Comparison of ENCODE assay signal across 12 cellular contexts in genomic region chr22:28395920-28396447, GRCh38.
A peak's percentile ranks its signal among the peaks of the same experiment; 100 is the strongest.
DNase-seq lines count a peak whose midpoint lies in the region; ATAC-seq, FAIRE-seq and TF ChIP-seq lines count a peak whose summit lies in the region.
"Had no signal": no experiment of that assay in that cellular context is flagged by ENCODE, and none has a peak within 500 bp of the region (broad histone marks: within the 10 kb centered on the region; RNA-seq: fewer than 3 reads in every experiment).

No MANE protein-coding gene starts in this region.

- H3K27me3 Mint-ChIP-seq in MCF 10A (ENCODE audit: insufficient read depth, unreplicated experiment): peaks cover 65% of the 10 kb centered on the region
- H3K27me3 Mint-ChIP-seq: progenitor cell of endocrine pancreas had no signal

- H3K4me3 Mint-ChIP-seq in MCF 10A (ENCODE audit: unreplicated experiment): no peak overlapping the region

- H3K9ac ChIP-seq in DND-41 (ENCODE audit: low read depth, low read length): no peak overlapping the region
- no peak overlapping the region for H3K9ac ChIP-seq in K562 (ENCODE audit: insufficient read depth in 1 of 2, low read depth in 2 of 2, low read length in 2 of 2)
- peak overlapping the region; percentile 56 for H3K9ac ChIP-seq in mesenchymal stem cell (ENCODE audit: low read length)

- DNase-seq in DND-41 (no peak), LHCN-M2 (ENCODE audit: low read depth) (peak; percentile 35), K562 (ENCODE audit: extremely low read depth in 1 of 4, low spot score in 3 of 4) (peak in 2 of 4 experiments; percentile 11 to 24), mesenchymal stem cell (peak; percentile 45), MCF 10A (ENCODE audit: unreplicated experiment) (no peak), SK-N-DZ (ENCODE audit: low spot score) (no peak), HT-29 (ENCODE audit: low spot score) (no peak)
- DNase-seq: effector CD8-positive, alpha-beta T cell; GF-D8; kidney had no signal

- TF ChIP-seq CTCF in DND-41 (IDR thresholded peaks at IDR 0.05; ENCODE audit: borderline replicate concordance, extremely low read depth, low read length, poor library complexity, severe bottlenecking) (no peak), K562 (IDR thresholded peaks at IDR 0.05 in 2 of 3, conservative IDR thresholded peaks at IDR 0.05 in 1 of 3; ENCODE audit: insufficient read depth in 2 of 3, low read depth in 1 of 3, low read length in 3 of 3) (no peak), MCF 10A (IDR thresholded peaks at IDR 0.05; ENCODE audit: unreplicated experiment) (no peak)

- H3K4ac ChIP-seq in mesenchymal stem cell (ENCODE audit: low read depth in 1 of 2, low read length in 2 of 2): no peak overlapping the region

- H3K4me2 ChIP-seq in DND-41 (ENCODE audit: insufficient read depth, low read length) (no peak overlapping the region), K562 (ENCODE audit: insufficient read depth, low read length) (no peak overlapping the region), mesenchymal stem cell (ENCODE audit: low read length, poor library complexity, severe bottlenecking) (no peak overlapping the region)

- H3K18ac ChIP-seq in mesenchymal stem cell (ENCODE audit: low read depth in 1 of 2, low read length in 2 of 2): no peak overlapping the region

- H4K91ac ChIP-seq in mesenchymal stem cell (ENCODE audit: low read length): no peak overlapping the region

- no peak overlapping the region for H3K14ac ChIP-seq in mesenchymal stem cell (ENCODE audit: low read length in 2 of 2)

- POLR2A ChIA-PET in K562 (lab: Yijun Ruan, JAX) (no interaction called here), MCF 10A (lab: Yijun Ruan, JAX) (no interaction called here)

- no peak overlapping the region for H3K27ac Mint-ChIP-seq in MCF 10A (ENCODE audit: low read depth, unreplicated experiment)
- H3K27ac Mint-ChIP-seq: progenitor cell of endocrine pancreas had no signal

- intact Hi-C loops in K562 (cut with micrococcal nuclease) (no loop called here), MCF 10A (cut with micrococcal nuclease) (no loop called here)

- peaks cover 81% of the 10 kb centered on the region for H3K79me2 ChIP-seq in DND-41 (ENCODE audit: insufficient read depth, low read length)
- no peaks in the 10 kb centered on the region for H3K79me2 ChIP-seq in K562 (ENCODE audit: control insufficient read depth, insufficient read depth, low read length)

- H3K9me1 ChIP-seq in K562 (ENCODE audit: control insufficient read depth, insufficient read depth, low read length): no peaks in the 10 kb centered on the region

- H3K4me1 Mint-ChIP-seq in MCF 10A (ENCODE audit: insufficient read depth, unreplicated experiment): no peaks in the 10 kb centered on the region

- H3K9me3 ChIP-seq in DND-41 (ENCODE audit: insufficient read depth, low read length, severe bottlenecking): peaks cover 10% of the 10 kb centered on the region
- no peaks in the 10 kb centered on the region for H3K9me3 ChIP-seq in K562 (replicated peaks; ENCODE audit: control insufficient read depth, insufficient read depth, low read depth, low read length)
- H3K9me3 ChIP-seq in mesenchymal stem cell (ENCODE audit: control insufficient read depth, low read length): no peaks in the 10 kb centered on the region

- no peaks in the 10 kb centered on the region for H3K36me3 Mint-ChIP-seq in MCF 10A (ENCODE audit: insufficient read depth, unreplicated experiment)

- H3K4me3 ChIP-seq in DND-41 (ENCODE audit: low read depth in 1 of 2, low read length in 2 of 2) (no peak overlapping the region), K562 (no peak overlapping the region), mesenchymal stem cell (ENCODE audit: insufficient read depth in 1 of 2, low read depth in 1 of 2, low read length in 2 of 2) (peak overlapping the region in 1 of 2 experiments; percentile 34)

- H4K20me1 ChIP-seq in DND-41 (ENCODE audit: insufficient read depth, low read length): peaks cover 12% of the 10 kb centered on the region; the same call in 1 of the 2 replicates
- H4K20me1 ChIP-seq in K562 (replicated peaks; ENCODE audit: control insufficient read depth, insufficient read depth, low read length): no peaks in the 10 kb centered on the region

- H2AFZ ChIP-seq in DND-41 (ENCODE audit: low read depth, low read length) (no peak overlapping the region), K562 (ENCODE audit: low read depth, low read length) (no peak overlapping the region), mesenchymal stem cell (ENCODE audit: low read depth, low read length) (no peak overlapping the region)

- H4K8ac ChIP-seq in mesenchymal stem cell (ENCODE audit: low read length): no peak overlapping the region

- H3K4me1 ChIP-seq in DND-41 (ENCODE audit: insufficient read depth, low read length) (peaks cover 11% of the 10 kb centered on the region), K562 (replicated peaks in 1 of 2; ENCODE audit: control insufficient read depth in 2 of 2, insufficient read depth in 2 of 2, low read length in 2 of 2) (no peaks in the 10 kb centered on the region; a peak in 1 of 5 replicates), mesenchymal stem cell (ENCODE audit: control insufficient read depth, insufficient read depth, low read depth, low read length) (peaks cover 2% of the 10 kb centered on the region)

- H3K27me3 ChIP-seq in DND-41 (ENCODE audit: insufficient read depth, low read length, poor library complexity) (no peaks in the 10 kb centered on the region), K562 (ENCODE audit: control insufficient read depth in 2 of 2, insufficient read depth in 2 of 2, low read length in 2 of 2) (no peaks in the 10 kb centered on the region), mesenchymal stem cell (ENCODE audit: control insufficient read depth in 1 of 2, insufficient read depth in 1 of 2, low read length in 2 of 2) (no peaks in the 10 kb centered on the region)

- no peak overlapping the region for H2BK12ac ChIP-seq in mesenchymal stem cell (ENCODE audit: low read length in 2 of 2)

- no peak for FAIRE-seq in K562 (lab: Jason Lieb, UNC)
- FAIRE-seq: kidney had no signal

- 0 out of 3 replicates have a peak, but pooled peaks have one; percentile 24 for ATAC-seq in DND-41 (ENCODE audit: insufficient read depth, low read depth)
- no peak for ATAC-seq in K562
- no peak for ATAC-seq in HG03045 (IDR thresholded peaks at IDR 0.05; ENCODE audit: unreplicated experiment)

- no peak overlapping the region for H3K23ac ChIP-seq in mesenchymal stem cell (ENCODE audit: low read length in 2 of 2)

- TF ChIP-seq EP300 in K562 (IDR thresholded peaks at IDR 0.05; ENCODE audit: low read length): peak; percentile 61; the same call in 1 of the 2 replicates

- in situ Hi-C loops in K562 (cut with MboI): no loop called here

- TF ChIP-seq POLR2A in K562 (conservative IDR thresholded peaks at IDR 0.05): no peak

- CTCF ChIA-PET in K562 (lab: Yijun Ruan, JAX; ENCODE audit: low intra/inter-chr PET ratio) (no interaction called here), MCF 10A (lab: Yijun Ruan, JAX) (no interaction called here)

- peaks cover 9% of the 10 kb centered on the region for H3K79me1 ChIP-seq in mesenchymal stem cell (replicated peaks; ENCODE audit: low read length, poor library complexity, severe bottlenecking)

- H2AK5ac ChIP-seq in mesenchymal stem cell (ENCODE audit: low read length, severe bottlenecking): peak overlapping the region; percentile 20

- no peak for TF ChIP-seq RAD21 in K562 (CRISPR knock-in tag; conservative IDR thresholded peaks at IDR 0.05 in 1 of 2, IDR thresholded peaks at IDR 0.05 in 1 of 2)

- H3K27ac ChIP-seq in DND-41 (ENCODE audit: low read length) (0 out of 2 replicates have a peak overlapping the region, but pooled peaks have one; percentile 4), K562 (ENCODE audit: extremely low read depth, low read depth, low read length) (no peak overlapping the region), mesenchymal stem cell (ENCODE audit: low read length, poor library complexity, severe bottlenecking) (peak overlapping the region; percentile 0)

- BruUV-seq in K562 (replicated peaks; lab: Mats Ljungman, UMichigan) (no TSS peak), MCF 10A (replicated peaks; lab: Mats Ljungman, UMichigan) (no TSS peak)

- peaks cover 10% of the 10 kb centered on the region for H3K36me3 ChIP-seq in DND-41 (ENCODE audit: insufficient read depth, low read length)
- no peaks in the 10 kb centered on the region for H3K36me3 ChIP-seq in K562 (ENCODE audit: control insufficient read depth, insufficient read depth, low read length)
- no peaks in the 10 kb centered on the region for H3K36me3 ChIP-seq in mesenchymal stem cell (ENCODE audit: control insufficient read depth in 1 of 2, insufficient read depth in 2 of 2, low read depth in 1 of 2, low read length in 2 of 2)

- no peak overlapping the region for H2BK5ac ChIP-seq in mesenchymal stem cell (ENCODE audit: low read depth, low read length, poor library complexity, severe bottlenecking)

- H2BK15ac ChIP-seq in mesenchymal stem cell (ENCODE audit: low read depth, poor library complexity, severe bottlenecking): no peak overlapping the region

- no peak overlapping the region for H2BK120ac ChIP-seq in mesenchymal stem cell (ENCODE audit: low read depth, low read length)

- 0% methylated on average over 2 of the region's 2 CpGs for WGBS in K562 (ENCODE audit: insufficient coverage, low coverage, missing lambda C conversion rate)
- 0% methylated on average over 1 of the region's 2 CpGs for WGBS in mesenchymal stem cell

- H3K9me3 Mint-ChIP-seq in MCF 10A (ENCODE audit: unreplicated experiment): no peaks in the 10 kb centered on the region

TF ChIP-seq in K562, 482 proteins besides CTCF, POLR2A, EP300 and RAD21 (continues in another document):
- no peak for TF ChIP-seq THRA (IDR thresholded peaks at IDR 0.05)
- peak; percentile 55 for TF ChIP-seq NCOR1 (IDR thresholded peaks at IDR 0.05)
- TF ChIP-seq ZKSCAN1 (IDR thresholded peaks at IDR 0.05; ENCODE audit: low read depth, low read length): no peak
- peak; percentile 47; the same call in 1 of the 2 replicates for TF ChIP-seq ATF3 (IDR thresholded peaks at IDR 0.05)
- no peak for TF ChIP-seq ATF3 (CRISPR knock-in tag; conservative IDR thresholded peaks at IDR 0.05)

Comparison
In these comparisons a context has a peak if more than half of its experiments do, and no peak if none do; other contexts are left out.
1. DNase-seq: peak in LHCN-M2 (single experiment) and mesenchymal stem cell (single experiment); none in DND-41 (single experiment), MCF 10A (single experiment), SK-N-DZ (single experiment) and HT-29 (single experiment).